19 cellular contexts compared by ENCODE assay signal in genomic region chr5:1840071-1840547, GRCh38. TPM values are rescaled to one million over a fixed set of nuclear protein-coding genes. Genes with fewer than 3 reads are reported as not detected.
DNase-seq lines count a peak whose midpoint lies in the region; ATAC-seq and TF ChIP-seq lines count a peak whose summit lies in the region.
"Had no signal": no experiment of that assay in that cellular context is flagged by ENCODE, and none has a peak within 500 bp of the region (broad histone marks: within the 10 kb centered on the region; RNA-seq: fewer than 3 reads in every experiment).

No MANE protein-coding gene starts in this region.

- H3K4me3 Mint-ChIP-seq in stimulated activated naive CD8-positive, alpha-beta T cell treated with anti-CD3 and anti-CD28 coated beads, Interleukin-15, amount 100 ng/mL, for 72 hours, result no peak overlapping the region
- H3K4me3 Mint-ChIP-seq in chondrocyte (ENCODE audit: unreplicated experiment), result no peak overlapping the region
- H3K4me3 Mint-ChIP-seq: CD4-positive, alpha-beta memory T cell; IgD-negative memory B cell had no signal

- H3K36me3 Mint-ChIP-seq in chondrocyte (ENCODE audit: low read depth), result no peaks in the 10 kb centered on the region
- H3K36me3 Mint-ChIP-seq: CD4-positive, alpha-beta memory T cell; IgD-negative memory B cell had no signal

- H3K4me3 ChIP-seq in neuronal stem cell (ENCODE audit: low read length in 2 of 2) (peak overlapping the region in 1 of 2 donors; percentile 47), aorta (ENCODE audit: low read length in 2 of 2) (no peak overlapping the region)
- H3K4me3 ChIP-seq: A549, GM12878 had no signal

- H2BK12ac ChIP-seq in neuronal stem cell (ENCODE audit: low read length), result peak overlapping the region; percentile 84

- H2BK120ac ChIP-seq in neuronal stem cell (ENCODE audit: low read depth, low read length), result no peak overlapping the region

- peak overlapping the region; percentile 85 for H3K18ac ChIP-seq in neuronal stem cell (ENCODE audit: low read length)

- no peaks in the 10 kb centered on the region for H3K79me1 ChIP-seq in neuronal stem cell (ENCODE audit: low read depth, low read length)

- peak overlapping the region in 1 of 2 donors; percentile 31 for H3K27ac Mint-ChIP-seq in stimulated activated naive CD8-positive, alpha-beta T cell treated with anti-CD3 and anti-CD28 coated beads, Interleukin-15, amount 100 ng/mL, for 72 hours
- no peak overlapping the region for H3K27ac Mint-ChIP-seq in chondrocyte (ENCODE audit: unreplicated experiment)
- H3K27ac Mint-ChIP-seq: CD4-positive, alpha-beta memory T cell had no signal

- no peaks in the 10 kb centered on the region for H3K9me3 Mint-ChIP-seq in stimulated activated naive CD8-positive, alpha-beta T cell treated with anti-CD3 and anti-CD28 coated beads, Interleukin-15, amount 100 ng/mL, for 72 hours
- no peaks in the 10 kb centered on the region for H3K9me3 Mint-ChIP-seq in chondrocyte (ENCODE audit: low read depth)
- H3K9me3 Mint-ChIP-seq: CD4-positive, alpha-beta memory T cell; IgD-negative memory B cell had no signal

- H3K4ac ChIP-seq in neuronal stem cell (ENCODE audit: low read length), result peak overlapping the region; percentile 60

- peak; percentile 15 for ATAC-seq in stimulated activated naive CD8-positive, alpha-beta T cell treated with anti-CD3 and anti-CD28 coated beads, Interleukin-15, amount 100 ng/mL, for 72 hours
- no peak for ATAC-seq in stimulated activated naive CD8-positive, alpha-beta T cell treated with anti-CD3 and anti-CD28 coated beads, Interleukin-15, Interleukin-2, amounts not matched to agents 100 U/mL and 50 U/mL, for 24 hours
- ATAC-seq in aorta (ENCODE audit: low FRiP score), result peak; percentile 53
- no peak for ATAC-seq in GM19463 (IDR thresholded peaks at IDR 0.05; ENCODE audit: unreplicated experiment)
- ATAC-seq: GM12878 had no signal

- H2BK15ac ChIP-seq in neuronal stem cell (ENCODE audit: low read length), result peak overlapping the region; percentile 77

- no peaks in the 10 kb centered on the region for H3K9me3 ChIP-seq in neuronal stem cell (replicated peaks in 1 of 2; ENCODE audit: control insufficient read depth in 2 of 2, insufficient read depth in 1 of 2, low read depth in 1 of 2, low read length in 2 of 2)
- no peaks in the 10 kb centered on the region for H3K9me3 ChIP-seq in aorta (ENCODE audit: control insufficient read depth, low read length)
- H3K9me3 ChIP-seq: A549, BE2C had no signal

- H3K9ac ChIP-seq in neuronal stem cell (ENCODE audit: low read depth, low read length, poor library complexity), result no peak overlapping the region

- H3K36me3 ChIP-seq in neuronal stem cell (replicated peaks in 1 of 2; ENCODE audit: control insufficient read depth in 2 of 2, insufficient read depth in 2 of 2, low read length in 2 of 2) (no peaks in the 10 kb centered on the region), aorta (ENCODE audit: control insufficient read depth in 1 of 2, insufficient read depth in 2 of 2, low read length in 1 of 2) (no peaks in the 10 kb centered on the region)
- H3K36me3 ChIP-seq: BE2C had no signal

- H3K4me2 ChIP-seq in neuronal stem cell (ENCODE audit: insufficient read depth, low read length, poor library complexity, severe bottlenecking), result no peak overlapping the region
- H3K4me2 ChIP-seq: A549 had no signal

- H3K23ac ChIP-seq in neuronal stem cell (ENCODE audit: low read depth, low read length, poor library complexity), result peak overlapping the region; percentile 73

- H2AK5ac ChIP-seq in neuronal stem cell (ENCODE audit: low read depth, low read length), result peak overlapping the region; percentile 78

- H3K27ac ChIP-seq in neuronal stem cell (replicated peaks; ENCODE audit: low read length) (no peak overlapping the region), aorta (ENCODE audit: low read depth in 1 of 2, low read length in 2 of 2) (no peak overlapping the region)
- H3K27ac ChIP-seq: A549, C4-2B had no signal

- H4K8ac ChIP-seq in neuronal stem cell (ENCODE audit: low read depth, low read length), result no peak overlapping the region

- no peaks in the 10 kb centered on the region for H3K4me1 Mint-ChIP-seq in stimulated activated naive CD8-positive, alpha-beta T cell treated with anti-CD3 and anti-CD28 coated beads, Interleukin-15, amount 100 ng/mL, for 72 hours
- H3K4me1 Mint-ChIP-seq in chondrocyte (ENCODE audit: low read depth), result no peaks in the 10 kb centered on the region
- H3K4me1 Mint-ChIP-seq: IgD-negative memory B cell had no signal

- H2BK5ac ChIP-seq in neuronal stem cell (ENCODE audit: low read length), result peak overlapping the region; percentile 44

- H2AFZ ChIP-seq in neuronal stem cell (ENCODE audit: low read length), result no peak overlapping the region

- peak overlapping the region; percentile 51 for H3K14ac ChIP-seq in neuronal stem cell (ENCODE audit: low read length)

- intact Hi-C loops in aorta (cut with DNase I), result no loop called here

- no peak overlapping the region for H4K91ac ChIP-seq in neuronal stem cell (ENCODE audit: low read depth, low read length, poor library complexity)

- no CpG with 5 or more reads among the region's 20 CpGs for WGBS in neuronal stem cell (ENCODE audit: extremely low coverage in 2 of 2, insufficient read length in 2 of 2, insufficient replicate concordance in 1 of 2), 2 donors
- 82% methylated on average over 20 of the region's 20 CpGs for WGBS in aorta, 2 donors

- TF ChIP-seq CTCF in chondrocyte (IDR thresholded peaks at IDR 0.05), result no peak

- H3K4me1 ChIP-seq in neuronal stem cell (ENCODE audit: control insufficient read depth in 2 of 2, insufficient read depth in 1 of 2, low read depth in 1 of 2, low read length in 2 of 2), result peaks cover 10% of the 10 kb centered on the region in 2 donors
- H3K4me1 ChIP-seq in aorta (ENCODE audit: control insufficient read depth in 1 of 2, insufficient read depth in 2 of 2, low read length in 2 of 2), result no peaks in the 10 kb centered on the region
- H3K4me1 ChIP-seq: BE2C had no signal

- H3K27me3 ChIP-seq in neuronal stem cell (ENCODE audit: control insufficient read depth in 3 of 3, insufficient read depth in 3 of 3, low read depth in 1 of 3, low read length in 3 of 3) (peaks cover 0 to 9% (median 0%) of the 10 kb centered on the region in 3 experiments), aorta (ENCODE audit: control insufficient read depth in 1 of 2, insufficient read depth in 2 of 2, low read length in 1 of 2) (no peaks in the 10 kb centered on the region)

- H3K27me3 Mint-ChIP-seq in stimulated activated naive CD8-positive, alpha-beta T cell treated with anti-CD3 and anti-CD28 coated beads, Interleukin-15, amount 100 ng/mL, for 72 hours, result peaks cover 47% of the 10 kb centered on the region
- peaks cover 38% of the 10 kb centered on the region for H3K27me3 Mint-ChIP-seq in chondrocyte (ENCODE audit: low read depth)

- DNase-seq in stimulated activated naive CD8-positive, alpha-beta T cell treated with anti-CD3 and anti-CD28 coated beads, Interleukin-15, amount 100 ng/mL, for 72 hours, result no peak
- no peak for DNase-seq in stimulated activated naive CD8-positive, alpha-beta T cell treated with anti-CD3 and anti-CD28 coated beads, Interleukin-15, Interleukin-2, amounts not matched to agents 100 U/mL and 50 U/mL, for 24 hours
- DNase-seq in chondrocyte (ENCODE audit: low spot score) (peak; percentile 86), neuronal stem cell (ENCODE audit: low spot score) (no peak), aorta (peak in 1 of 2 donors; percentile 68)
- DNase-seq in stimulated activated CD4-positive, alpha-beta T cell treated with anti-CD3 and anti-CD28 coated beads, Interleukin-2, amount 100 ng/mL, for 24 hours, result no peak
- DNase-seq in activated CD4-positive, alpha-beta T cell treated with anti-CD3 and anti-CD28 coated beads, Interleukin-2, amount 50 U/mL, for 48 hours, result no peak
- DNase-seq: BE2C; CD4-positive, alpha-beta memory T cell; DMS79 had no signal

RNA-seq across cellular contexts. Expression of gene NDUFS6, which starts 38.9 kb away (rescaled TPM):
- total RNA-seq in chondrocyte, result 23.7 to 31.3 TPM (median 25.7 TPM) in 3 replicates
- polyA plus RNA-seq in neuronal stem cell (2013, experiment 1 of 2), result 149 TPM
- 147 TPM for polyA plus RNA-seq in neuronal stem cell (2013, experiment 2 of 2)
- 10 to 100 TPM; 16.7 to 24.2 TPM for total RNA-seq in aorta
- 10 to 100 TPM; 46.6 to 64.9 TPM for polyA plus RNA-seq in aorta

RNA-seq across cellular contexts. Expression of gene MRPL36, which starts 40.5 kb away (rescaled TPM):
- total RNA-seq in chondrocyte (37.4 to 50.8 TPM (median 48.3 TPM) in 3 replicates), aorta (10 to 100 TPM; 25.1 to 28.5 TPM)
- 54.5 TPM for polyA plus RNA-seq in neuronal stem cell (2013, experiment 1 of 2)
- 56.1 TPM for polyA plus RNA-seq in neuronal stem cell (2013, experiment 2 of 2)
- polyA plus RNA-seq in aorta, result 10 to 100 TPM; 49.5 to 62.2 TPM

RNA-seq across cellular contexts. Expression of gene IRX4, which starts 42.6 kb away (rescaled TPM):
- total RNA-seq in chondrocyte (not detected in 3 replicates), aorta (not detected)
- not detected for polyA plus RNA-seq in neuronal stem cell (2013, experiment 1 of 2)
- 0.01 TPM for polyA plus RNA-seq in neuronal stem cell (2013, experiment 2 of 2)
- not detected for polyA plus RNA-seq in aorta
- total RNA-seq: CD4-positive, alpha-beta memory T cell; G401; GM12878; H4; HT1080 had no signal
- polyA plus RNA-seq: AG04450; CD4-positive, alpha-beta memory T cell; GM12878; IgD-negative memory B cell had no signal

Comparison
In these comparisons a context has a peak if more than half of its experiments do, and no peak if none do; other contexts are left out.
1. ATAC-seq: peak in stimulated activated naive CD8-positive, alpha-beta T cell treated with anti-CD3 and anti-CD28 coated beads, Interleukin-15, amount 100 ng/mL, for 72 hours (single experiment) and aorta (single experiment); none in stimulated activated naive CD8-positive, alpha-beta T cell treated with anti-CD3 and anti-CD28 coated beads, Interleukin-15, Interleukin-2, amounts not matched to agents 100 U/mL and 50 U/mL, for 24 hours (single experiment) and GM19463 (single experiment).